Comparison of ENCODE assay signal across 22 cellular contexts in genomic region chr16:27598226-27598625, GRCh38. TPM values are rescaled to one million over a fixed set of nuclear protein-coding genes. Genes with fewer than 3 reads are reported as not detected.
A peak's percentile ranks its signal among the peaks of the same experiment; 100 is the strongest.
DNase-seq lines count a peak whose midpoint lies in the region; ATAC-seq and TF ChIP-seq lines count a peak whose summit lies in the region.
"Had no signal": no experiment of that assay in that cellular context is flagged by ENCODE, and none has a peak within 500 bp of the region (broad histone marks: within the 10 kb centered on the region; RNA-seq: fewer than 3 reads in every experiment).

No MANE protein-coding gene starts in this region.

- peak; percentile 41 for DNase-seq in NCI-H82 (lab: John Stamatoyannopoulos, UW)
- DNase-seq in NCI-H82 treated with DMSO at 0.1 percent for 48 hours (lab: John Stamatoyannopoulos, UW; ENCODE audit: unreplicated experiment), result no peak
- DNase-seq in NCI-H524 treated with DMSO at 0.1 percent for 48 hours (lab: John Stamatoyannopoulos, UW), result peak; percentile 42
- DNase-seq in myocyte (ENCODE audit: low read depth), result peak; percentile 16
- no peak for DNase-seq in uterus
- DNase-seq: BE2C; C1 segment of cervical spinal cord; CD4-positive, CD25-positive, alpha-beta regulatory T cell; CD8-positive, alpha-beta memory T cell; COR-L47; DMS 273 treated with DMSO at 0.1 percent for 48 hours; DMS53; DND-41; EL; HCEC 1CT; HFFc6; IMR-90 had no signal

- intact Hi-C loops in uterus (cut with DNase I; ENCODE audit: low total_unique reads), result no loop called here

- TF ChIP-seq CTCF in uterus (IDR thresholded peaks at IDR 0.05), result no peak

- no peaks in the 10 kb centered on the region for H3K27me3 ChIP-seq in uterus
- H3K27me3 ChIP-seq: BE2C had no signal

- H3K27ac ChIP-seq in uterus, result no peak overlapping the region
- H3K27ac ChIP-seq: 22Rv1, A549 had no signal

- H3K36me3 ChIP-seq in uterus, result no peaks in the 10 kb centered on the region
- H3K36me3 ChIP-seq: BE2C had no signal

- ATAC-seq in HG03354 (IDR thresholded peaks at IDR 0.05; ENCODE audit: poor library complexity, severe bottlenecking, unreplicated experiment), result no peak
- no peak for ATAC-seq in GM18907 (IDR thresholded peaks at IDR 0.05; ENCODE audit: unreplicated experiment)
- ATAC-seq: A549, GM23338 had no signal

- H3K4me1 ChIP-seq in uterus, result no peaks in the 10 kb centered on the region
- H3K4me1 ChIP-seq: A549, BE2C had no signal

- H3K9me3 ChIP-seq in uterus, result no peaks in the 10 kb centered on the region
- H3K9me3 ChIP-seq: A549, BE2C had no signal

- no peak for TF ChIP-seq POLR2A in uterus (IDR thresholded peaks at IDR 0.05)

- H3K4me3 ChIP-seq in uterus, result no peak overlapping the region
- H3K4me3 ChIP-seq: A549, GM23338 had no signal

RNA-seq across cellular contexts. Expression of gene KATNIP, which starts 48.3 kb away (rescaled TPM):
- total RNA-seq in myocyte, result 10.7 and 10.8 TPM in 2 replicates
- 14.2 TPM for polyA plus RNA-seq in myocyte (2012)
- 10 to 100 TPM; 12.1 to 42.6 (median 23.7) TPM for total RNA-seq in uterus

RNA-seq across cellular contexts. Expression of gene GTF3C1, which starts 48.5 kb away (rescaled TPM):
- total RNA-seq in myocyte, result 108 and 135 TPM in 2 replicates
- polyA plus RNA-seq in myocyte (2012), result 58.5 TPM
- 100 to 1,000 TPM in 1 of 4 donors, 10 to 100 TPM in 3; 73.2 to 247 (median 85.3) TPM for total RNA-seq in uterus

Comparison
In these comparisons a context has a peak if more than half of its experiments do, and no peak if none do; other contexts are left out.
1. DNase-seq: peak in NCI-H82 (single experiment), NCI-H524 treated with DMSO at 0.1 percent for 48 hours (single experiment) and myocyte (single experiment); none in NCI-H82 treated with DMSO at 0.1 percent for 48 hours (single experiment) and uterus (0 of 2).